ENCODE assay signal across 10 cellular contexts in genomic region chr9:137390553-137391410, GRCh38. TPM values are rescaled to one million over a fixed set of nuclear protein-coding genes. Genes with fewer than 3 reads are reported as not detected.
DNase-seq lines count a peak whose midpoint lies in the region; ATAC-seq and TF ChIP-seq lines count a peak whose summit lies in the region.
"Had no signal": no experiment of that assay in that cellular context is flagged by ENCODE, and none has a peak within 500 bp of the region (broad histone marks: within the 10 kb centered on the region; RNA-seq: fewer than 3 reads in every experiment).

No MANE protein-coding gene starts in this region.

- peak overlapping the region; percentile 59 to 89 (median 78) for H3K27ac Mint-ChIP-seq in immature natural killer cell
- H3K27ac Mint-ChIP-seq in stimulated activated naive B cell treated with anti-CD40 and anti-IgM and Interleukin-4, amounts not matched to agents 10 μg/mL and 1 μg/mL and 100 μg/mL, for 72 hours: no peak overlapping the region

- no TSS peak for BruUV-seq in Panc1 (replicated peaks; lab: Mats Ljungman, UMichigan)

- peak; percentile 68 for DNase-seq in HT-29 (ENCODE audit: low spot score)
- no peak for DNase-seq in Panc1 (ENCODE audit: low read depth, low spot score)
- DNase-seq in immature natural killer cell: peak in 2 of 3 donors; percentile 10 to 12
- DNase-seq in stimulated activated naive B cell treated with anti-CD40 and anti-IgM and Interleukin-4, amounts not matched to agents 10 μg/mL and 1 μg/mL and 100 μg/mL, for 72 hours: no peak
- DNase-seq in SIG-M5 treated with dmso at 0.1 percent for 504 hours (lab: John Stamatoyannopoulos, UW; ENCODE audit: unreplicated experiment): no peak
- DNase-seq: midbrain, SIG-M5 had no signal

- H3K36me3 ChIP-seq in Panc1 (ENCODE audit: control insufficient read depth, insufficient read depth, low read length): no peaks in the 10 kb centered on the region

- intact Hi-C loops in Panc1 (cut with micrococcal nuclease; ENCODE audit: unreplicated experiment): no loop called here

- TF ChIP-seq CTCF in Panc1 (IDR thresholded peaks at IDR 0.05): no peak

- H3K27me3 ChIP-seq in Panc1 (ENCODE audit: control insufficient read depth, insufficient read depth, low read length): no peaks in the 10 kb centered on the region

- POLR2A ChIA-PET in Panc1 (lab: Charles Lee): interaction anchor here (0.6 kb wide), 1 partner anchor 98 kb away, joined by 11 read pairs; no protein-coding TSS in a partner anchor

- no peaks in the 10 kb centered on the region for H3K9me3 ChIP-seq in Panc1 (ENCODE audit: control insufficient read depth, insufficient read depth, low read depth, low read length)

- in situ Hi-C loops in Panc1 (cut with HindIII; ENCODE audit: low pct_unique_long_range_greater_than_20kb, low sequenced_read_pairs): no loop called here

- ATAC-seq in Panc1 (peak; percentile 25; the same call in 1 of the 2 replicates), GM18907 (IDR thresholded peaks at IDR 0.05; ENCODE audit: unreplicated experiment) (no peak), HG03520 (IDR thresholded peaks at IDR 0.05; ENCODE audit: unreplicated experiment) (no peak)
- ATAC-seq in stimulated activated naive B cell treated with anti-CD40 and anti-IgM and Interleukin-4, amounts not matched to agents 10 μg/mL and 1 μg/mL and 100 μg/mL, for 72 hours (replicated peaks): peak; percentile 33 to 51

- H3K27me3 Mint-ChIP-seq in immature natural killer cell (ENCODE audit: low read depth in 3 of 3): no peaks in the 10 kb centered on the region
- H3K27me3 Mint-ChIP-seq in stimulated activated naive B cell treated with anti-CD40 and anti-IgM and Interleukin-4, amounts not matched to agents 10 μg/mL and 1 μg/mL and 100 μg/mL, for 72 hours: no peaks in the 10 kb centered on the region

- peaks cover 6 to 22% of the 10 kb centered on the region in 2 donors for H3K4me1 Mint-ChIP-seq in immature natural killer cell
- peaks cover 3 to 10% of the 10 kb centered on the region in 2 donors for H3K4me1 Mint-ChIP-seq in stimulated activated naive B cell treated with anti-CD40 and anti-IgM and Interleukin-4, amounts not matched to agents 10 μg/mL and 1 μg/mL and 100 μg/mL, for 72 hours

- H3K4me3 ChIP-seq in Panc1 (ENCODE audit: low read depth in 2 of 2, low read length in 2 of 2): no peak overlapping the region

- CTCF ChIA-PET in Panc1 (lab: Charles Lee): no interaction called here

- no peak overlapping the region for H3K27ac ChIP-seq in Panc1 (ENCODE audit: low read length)

- H3K4me3 Mint-ChIP-seq in immature natural killer cell: peak overlapping the region in 4 of 5 donors; percentile 8 to 64 (median 32)
- H3K4me3 Mint-ChIP-seq in stimulated activated naive B cell treated with anti-CD40 and anti-IgM and Interleukin-4, amounts not matched to agents 10 μg/mL and 1 μg/mL and 100 μg/mL, for 72 hours: no peak overlapping the region

- no peaks in the 10 kb centered on the region for H3K4me1 ChIP-seq in Panc1 (ENCODE audit: control insufficient read depth, insufficient read depth, low read length)

- H3K36me3 Mint-ChIP-seq in immature natural killer cell: peaks cover 0 to 3% (median 0%) of the 10 kb centered on the region in 3 donors
- peaks cover 5 to 10% of the 10 kb centered on the region in 2 donors for H3K36me3 Mint-ChIP-seq in stimulated activated naive B cell treated with anti-CD40 and anti-IgM and Interleukin-4, amounts not matched to agents 10 μg/mL and 1 μg/mL and 100 μg/mL, for 72 hours

- H3K9me3 Mint-ChIP-seq in immature natural killer cell: no peaks in the 10 kb centered on the region
- no peaks in the 10 kb centered on the region for H3K9me3 Mint-ChIP-seq in stimulated activated naive B cell treated with anti-CD40 and anti-IgM and Interleukin-4, amounts not matched to agents 10 μg/mL and 1 μg/mL and 100 μg/mL, for 72 hours

RNA-seq across cellular contexts. Expression of gene EXD3, which starts 32.2 kb away (rescaled TPM):
- total RNA-seq in HT-29 (2014; rRNA removed; shearing (Covaris generic)): 7.6 and 14.1 TPM in 2 replicates
- 9.2 TPM for total RNA-seq in Panc1 (2021; ENCODE audit: unreplicated experiment)
- 14.6 TPM for polyA plus RNA-seq in Panc1 (2012; ENCODE audit: insufficient read length)
- polyA plus RNA-seq in immature natural killer cell: 1 to 10 TPM; 1.6 to 6.3 (median 4.3) TPM

RNA-seq across cellular contexts. Expression of gene NOXA1, which starts 32.4 kb away (rescaled TPM):
- 1.5 and 3.7 TPM in 2 replicates for total RNA-seq in HT-29 (2014; rRNA removed; shearing (Covaris generic))
- total RNA-seq in Panc1 (2021; ENCODE audit: unreplicated experiment): 3.7 TPM
- 5.5 TPM for polyA plus RNA-seq in Panc1 (2012; ENCODE audit: insufficient read length)
- 1 to 10 TPM; 1.2 to 2.1 (median 1.4) TPM for polyA plus RNA-seq in immature natural killer cell

RNA-seq across cellular contexts. Expression of gene ENTPD8, which starts 50.4 kb away (rescaled TPM):
- 0.76 and 1.3 TPM in 2 replicates for total RNA-seq in HT-29 (2014; rRNA removed; shearing (Covaris generic))
- total RNA-seq in Panc1 (2021; ENCODE audit: unreplicated experiment): 3.9 TPM
- polyA plus RNA-seq in Panc1 (2012; ENCODE audit: insufficient read length): 4.2 TPM
- polyA plus RNA-seq in immature natural killer cell: not detected
- total RNA-seq: LHCN-M2 had no signal

Comparison
In these comparisons a context has a peak if more than half of its experiments do, and no peak if none do; other contexts are left out.
1. DNase-seq: peak in HT-29 (single experiment) and immature natural killer cell (2 of 3); none in Panc1 (single experiment), stimulated activated naive B cell treated with anti-CD40 and anti-IgM and Interleukin-4, amounts not matched to agents 10 μg/mL and 1 μg/mL and 100 μg/mL, for 72 hours (single experiment) and SIG-M5 treated with dmso at 0.1 percent for 504 hours (single experiment).
2. ATAC-seq: peak in Panc1 (single experiment) and stimulated activated naive B cell treated with anti-CD40 and anti-IgM and Interleukin-4, amounts not matched to agents 10 μg/mL and 1 μg/mL and 100 μg/mL, for 72 hours (2 of 2); none in GM18907 (single experiment) and HG03520 (single experiment).
3. H3K4me3 Mint-ChIP-seq: peak in immature natural killer cell (4 of 5); none in stimulated activated naive B cell treated with anti-CD40 and anti-IgM and Interleukin-4, amounts not matched to agents 10 μg/mL and 1 μg/mL and 100 μg/mL, for 72 hours (0 of 2).